Comparison of ENCODE assay signal across 1 cellular context in the genomic region with DNA sequence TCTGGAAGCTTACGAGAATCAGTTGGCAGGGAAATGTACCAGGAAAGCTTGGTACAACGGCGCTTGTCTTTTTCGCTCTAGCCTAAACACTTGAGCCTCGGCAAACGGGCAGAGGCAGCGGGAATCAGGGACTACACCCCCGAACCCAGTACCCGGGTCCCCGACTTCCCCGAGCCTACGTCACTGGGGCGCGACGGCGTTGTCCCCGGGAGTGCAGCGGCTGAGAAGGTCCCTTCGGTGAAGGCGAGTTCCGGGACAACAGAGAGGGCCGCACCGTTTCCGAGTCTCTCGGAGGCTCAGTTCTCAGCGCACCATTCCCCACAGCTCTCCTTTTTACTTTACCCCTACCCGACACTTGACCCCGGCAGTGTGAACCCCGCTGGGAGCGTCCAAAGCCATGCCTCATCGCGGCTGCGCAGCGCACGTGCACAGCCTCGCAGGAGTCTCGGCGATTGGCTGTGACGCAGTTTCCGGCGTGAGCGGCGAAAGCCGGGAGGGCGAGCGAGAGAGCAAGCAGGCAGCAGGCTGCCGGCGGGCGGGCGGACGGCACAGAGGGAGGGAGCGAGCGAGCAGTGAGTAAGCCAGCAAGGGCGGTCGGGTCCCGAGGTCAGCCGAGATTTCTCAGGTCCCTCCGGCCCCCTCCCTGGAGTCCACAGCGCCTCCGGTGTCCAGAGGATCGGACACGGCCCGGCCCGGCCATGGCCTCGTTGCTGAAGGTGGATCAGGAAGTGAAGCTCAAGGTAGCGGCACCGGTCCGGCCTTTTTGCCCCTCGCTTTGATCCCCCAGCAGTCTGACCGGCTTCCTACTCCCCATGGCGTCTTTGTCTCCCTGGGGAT.
TF ChIP-seq lines count a peak whose summit lies in the region.

A gene with protein sequence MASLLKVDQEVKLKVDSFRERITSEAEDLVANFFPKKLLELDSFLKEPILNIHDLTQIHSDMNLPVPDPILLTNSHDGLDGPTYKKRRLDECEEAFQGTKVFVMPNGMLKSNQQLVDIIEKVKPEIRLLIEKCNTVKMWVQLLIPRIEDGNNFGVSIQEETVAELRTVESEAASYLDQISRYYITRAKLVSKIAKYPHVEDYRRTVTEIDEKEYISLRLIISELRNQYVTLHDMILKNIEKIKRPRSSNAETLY (plus strand): TSS at position 464 of the 837 bp plus-strand sequence. CDS start 235 bp downstream, at position 699.

TF ChIP-seq in IMR-90, 13 proteins besides CTCF, POLR2A, EP300 and RAD21 (continued from another document):
- TF ChIP-seq RFX5 (IDR thresholded peaks at IDR 0.05; ENCODE audit: low read depth, low read length) = no peak
- TF ChIP-seq RCOR1 (IDR thresholded peaks at IDR 0.05; ENCODE audit: insufficient replicate concordance, low read length) = no peak
- peak; percentile 100 for TF ChIP-seq BHLHE40 (IDR thresholded peaks at IDR 0.05; ENCODE audit: low read depth, low read length)
